ENCODE assay signal across 1 cellular context in the genomic region with DNA sequence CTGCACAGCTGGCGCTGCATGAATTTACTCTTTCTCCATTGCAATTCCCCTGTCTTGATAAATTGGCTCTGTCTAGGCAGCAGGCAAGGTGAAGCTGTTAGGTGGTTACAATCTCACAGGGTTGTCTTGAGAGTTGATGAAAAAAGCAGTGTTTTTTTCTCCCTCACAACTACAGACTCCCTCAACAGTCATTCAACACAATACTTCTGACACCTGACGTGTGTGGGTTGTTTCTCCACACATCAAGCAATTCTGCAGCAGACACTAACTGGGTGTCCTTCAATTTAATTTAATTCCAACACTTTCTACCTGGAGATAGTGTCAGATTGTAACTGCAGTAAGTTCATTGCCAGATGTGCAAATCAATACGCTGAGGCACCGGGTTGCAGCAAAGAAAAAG.
TF ChIP-seq lines count a peak whose summit lies in the region.

No MANE protein-coding gene starts in this region.

TF ChIP-seq in GM23338, 12 proteins besides CTCF, POLR2A, EP300 and RAD21 (continued from another document):
- TF ChIP-seq, protein P1, sequence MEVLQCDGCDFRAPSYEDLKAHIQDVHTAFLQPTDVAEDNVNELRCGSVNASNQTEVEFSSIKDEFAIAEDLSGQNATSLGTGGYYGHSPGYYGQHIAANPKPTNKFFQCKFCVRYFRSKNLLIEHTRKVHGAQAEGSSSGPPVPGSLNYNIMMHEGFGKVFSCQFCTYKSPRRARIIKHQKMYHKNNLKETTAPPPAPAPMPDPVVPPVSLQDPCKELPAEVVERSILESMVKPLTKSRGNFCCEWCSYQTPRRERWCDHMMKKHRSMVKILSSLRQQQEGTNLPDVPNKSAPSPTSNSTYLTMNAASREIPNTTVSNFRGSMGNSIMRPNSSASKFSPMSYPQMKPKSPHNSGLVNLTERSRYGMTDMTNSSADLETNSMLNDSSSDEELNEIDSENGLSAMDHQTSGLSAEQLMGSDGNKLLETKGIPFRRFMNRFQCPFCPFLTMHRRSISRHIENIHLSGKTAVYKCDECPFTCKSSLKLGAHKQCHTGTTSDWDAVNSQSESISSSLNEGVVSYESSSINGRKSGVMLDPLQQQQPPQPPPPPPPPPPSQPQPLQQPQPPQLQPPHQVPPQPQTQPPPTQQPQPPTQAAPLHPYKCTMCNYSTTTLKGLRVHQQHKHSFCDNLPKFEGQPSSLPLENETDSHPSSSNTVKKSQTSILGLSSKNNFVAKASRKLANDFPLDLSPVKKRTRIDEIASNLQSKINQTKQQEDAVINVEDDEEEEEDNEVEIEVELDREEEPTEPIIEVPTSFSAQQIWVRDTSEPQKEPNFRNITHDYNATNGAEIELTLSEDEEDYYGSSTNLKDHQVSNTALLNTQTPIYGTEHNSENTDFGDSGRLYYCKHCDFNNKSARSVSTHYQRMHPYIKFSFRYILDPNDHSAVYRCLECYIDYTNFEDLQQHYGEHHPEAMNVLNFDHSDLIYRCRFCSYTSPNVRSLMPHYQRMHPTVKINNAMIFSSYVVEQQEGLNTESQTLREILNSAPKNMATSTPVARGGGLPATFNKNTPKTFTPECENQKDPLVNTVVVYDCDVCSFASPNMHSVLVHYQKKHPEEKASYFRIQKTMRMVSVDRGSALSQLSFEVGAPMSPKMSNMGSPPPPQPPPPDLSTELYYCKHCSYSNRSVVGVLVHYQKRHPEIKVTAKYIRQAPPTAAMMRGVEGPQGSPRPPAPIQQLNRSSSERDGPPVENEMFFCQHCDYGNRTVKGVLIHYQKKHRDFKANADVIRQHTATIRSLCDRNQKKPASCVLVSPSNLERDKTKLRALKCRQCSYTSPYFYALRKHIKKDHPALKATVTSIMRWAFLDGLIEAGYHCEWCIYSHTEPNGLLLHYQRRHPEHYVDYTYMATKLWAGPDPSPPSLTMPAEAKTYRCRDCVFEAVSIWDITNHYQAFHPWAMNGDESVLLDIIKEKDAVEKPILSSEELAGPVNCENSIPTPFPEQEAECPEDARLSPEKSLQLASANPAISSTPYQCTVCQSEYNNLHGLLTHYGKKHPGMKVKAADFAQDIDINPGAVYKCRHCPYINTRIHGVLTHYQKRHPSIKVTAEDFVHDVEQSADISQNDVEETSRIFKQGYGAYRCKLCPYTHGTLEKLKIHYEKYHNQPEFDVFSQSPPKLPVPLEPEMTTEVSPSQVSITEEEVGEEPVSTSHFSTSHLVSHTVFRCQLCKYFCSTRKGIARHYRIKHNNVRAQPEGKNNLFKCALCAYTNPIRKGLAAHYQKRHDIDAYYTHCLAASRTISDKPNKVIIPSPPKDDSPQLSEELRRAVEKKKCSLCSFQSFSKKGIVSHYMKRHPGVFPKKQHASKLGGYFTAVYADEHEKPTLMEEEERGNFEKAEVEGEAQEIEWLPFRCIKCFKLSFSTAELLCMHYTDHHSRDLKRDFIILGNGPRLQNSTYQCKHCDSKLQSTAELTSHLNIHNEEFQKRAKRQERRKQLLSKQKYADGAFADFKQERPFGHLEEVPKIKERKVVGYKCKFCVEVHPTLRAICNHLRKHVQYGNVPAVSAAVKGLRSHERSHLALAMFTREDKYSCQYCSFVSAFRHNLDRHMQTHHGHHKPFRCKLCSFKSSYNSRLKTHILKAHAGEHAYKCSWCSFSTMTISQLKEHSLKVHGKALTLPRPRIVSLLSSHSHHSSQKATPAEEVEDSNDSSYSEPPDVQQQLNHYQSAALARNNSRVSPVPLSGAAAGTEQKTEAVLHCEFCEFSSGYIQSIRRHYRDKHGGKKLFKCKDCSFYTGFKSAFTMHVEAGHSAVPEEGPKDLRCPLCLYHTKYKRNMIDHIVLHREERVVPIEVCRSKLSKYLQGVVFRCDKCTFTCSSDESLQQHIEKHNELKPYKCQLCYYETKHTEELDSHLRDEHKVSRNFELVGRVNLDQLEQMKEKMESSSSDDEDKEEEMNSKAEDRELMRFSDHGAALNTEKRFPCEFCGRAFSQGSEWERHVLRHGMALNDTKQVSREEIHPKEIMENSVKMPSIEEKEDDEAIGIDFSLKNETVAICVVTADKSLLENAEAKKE (CRISPR knock-in tag; IDR thresholded peaks at IDR 0.05), result no peak
- TF ChIP-seq POLR2AphosphoS5 (IDR thresholded peaks at IDR 0.05; ENCODE audit: low read depth), result no peak
- TF ChIP-seq STAT1 (IDR thresholded peaks at IDR 0.05; ENCODE audit: unreplicated experiment), result no peak
- TF ChIP-seq EZH2 (IDR thresholded peaks at IDR 0.05; ENCODE audit: low read depth, unreplicated experiment), result no peak
- TF ChIP-seq, protein P2, sequence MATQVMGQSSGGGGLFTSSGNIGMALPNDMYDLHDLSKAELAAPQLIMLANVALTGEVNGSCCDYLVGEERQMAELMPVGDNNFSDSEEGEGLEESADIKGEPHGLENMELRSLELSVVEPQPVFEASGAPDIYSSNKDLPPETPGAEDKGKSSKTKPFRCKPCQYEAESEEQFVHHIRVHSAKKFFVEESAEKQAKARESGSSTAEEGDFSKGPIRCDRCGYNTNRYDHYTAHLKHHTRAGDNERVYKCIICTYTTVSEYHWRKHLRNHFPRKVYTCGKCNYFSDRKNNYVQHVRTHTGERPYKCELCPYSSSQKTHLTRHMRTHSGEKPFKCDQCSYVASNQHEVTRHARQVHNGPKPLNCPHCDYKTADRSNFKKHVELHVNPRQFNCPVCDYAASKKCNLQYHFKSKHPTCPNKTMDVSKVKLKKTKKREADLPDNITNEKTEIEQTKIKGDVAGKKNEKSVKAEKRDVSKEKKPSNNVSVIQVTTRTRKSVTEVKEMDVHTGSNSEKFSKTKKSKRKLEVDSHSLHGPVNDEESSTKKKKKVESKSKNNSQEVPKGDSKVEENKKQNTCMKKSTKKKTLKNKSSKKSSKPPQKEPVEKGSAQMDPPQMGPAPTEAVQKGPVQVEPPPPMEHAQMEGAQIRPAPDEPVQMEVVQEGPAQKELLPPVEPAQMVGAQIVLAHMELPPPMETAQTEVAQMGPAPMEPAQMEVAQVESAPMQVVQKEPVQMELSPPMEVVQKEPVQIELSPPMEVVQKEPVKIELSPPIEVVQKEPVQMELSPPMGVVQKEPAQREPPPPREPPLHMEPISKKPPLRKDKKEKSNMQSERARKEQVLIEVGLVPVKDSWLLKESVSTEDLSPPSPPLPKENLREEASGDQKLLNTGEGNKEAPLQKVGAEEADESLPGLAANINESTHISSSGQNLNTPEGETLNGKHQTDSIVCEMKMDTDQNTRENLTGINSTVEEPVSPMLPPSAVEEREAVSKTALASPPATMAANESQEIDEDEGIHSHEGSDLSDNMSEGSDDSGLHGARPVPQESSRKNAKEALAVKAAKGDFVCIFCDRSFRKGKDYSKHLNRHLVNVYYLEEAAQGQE (IDR thresholded peaks at IDR 0.05; ENCODE audit: unreplicated experiment), result no peak
- no peak for TF ChIP-seq ZNF114 (CRISPR knock-in tag; IDR thresholded peaks at IDR 0.05)
- no peak for TF ChIP-seq NANOG (IDR thresholded peaks at IDR 0.05; ENCODE audit: borderline replicate concordance)
- TF ChIP-seq, protein P3, sequence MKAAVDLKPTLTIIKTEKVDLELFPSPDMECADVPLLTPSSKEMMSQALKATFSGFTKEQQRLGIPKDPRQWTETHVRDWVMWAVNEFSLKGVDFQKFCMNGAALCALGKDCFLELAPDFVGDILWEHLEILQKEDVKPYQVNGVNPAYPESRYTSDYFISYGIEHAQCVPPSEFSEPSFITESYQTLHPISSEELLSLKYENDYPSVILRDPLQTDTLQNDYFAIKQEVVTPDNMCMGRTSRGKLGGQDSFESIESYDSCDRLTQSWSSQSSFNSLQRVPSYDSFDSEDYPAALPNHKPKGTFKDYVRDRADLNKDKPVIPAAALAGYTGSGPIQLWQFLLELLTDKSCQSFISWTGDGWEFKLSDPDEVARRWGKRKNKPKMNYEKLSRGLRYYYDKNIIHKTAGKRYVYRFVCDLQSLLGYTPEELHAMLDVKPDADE (IDR thresholded peaks at IDR 0.05), result no peak
